12 cellular contexts compared by ENCODE assay signal in genomic region chr2:62303818-62304217, GRCh38.
A peak's percentile ranks its signal among the peaks of the same experiment; 100 is the strongest.
DNase-seq lines count a peak whose midpoint lies in the region; ATAC-seq lines count a peak whose summit lies in the region.
"Had no signal": no experiment of that assay in that cellular context is flagged by ENCODE, and none has a peak within 500 bp of the region (broad histone marks: within the 10 kb centered on the region; RNA-seq: fewer than 3 reads in every experiment).

No MANE protein-coding gene starts in this region.

- intact Hi-C loops in activated CD4-positive, alpha-beta T cell treated with anti-CD3 and anti-CD28 coated beads, Interleukin-2, amount 10 ng/mL, durations not matched to agents 24 days and 14 days (cut with micrococcal nuclease): loop anchor here (10.0 kb wide), 2 partner anchors 401 to 1289 kb away; partner anchors contain the start of genes EHBP1, PEX13 and PUS10
- intact Hi-C loops in activated T-helper 1 cell treated with anti-CD3 and anti-CD28 coated beads, Interleukin-12 subunit alpha, Interleukin-12 subunit beta, Interleukin-2, Interleukin-4 antibody, amounts not matched to agents 30 ng/mL and 10 ng/mL and 1 ng/mL, durations not matched to agents 14 hours and 24 hours and 36 hours (cut with micrococcal nuclease): loop anchor here (2.0 to 5.0 kb wide), 2 partner anchors 108 to 265 kb away; no protein-coding TSS in a partner anchor

- peaks cover 2% of the 10 kb centered on the region; the same call in 1 of the 2 replicates for H3K27me3 ChIP-seq in SJCRH30
- H3K27me3 ChIP-seq: testis had no signal

- peaks cover 1% of the 10 kb centered on the region for H3K27me3 Mint-ChIP-seq in activated CD4-positive, alpha-beta T cell treated with anti-CD3 and anti-CD28 coated beads, Interleukin-2, amount 10 ng/mL, durations not matched to agents 24 days and 14 days
- peaks cover 8% of the 10 kb centered on the region for H3K27me3 Mint-ChIP-seq in activated T-helper 1 cell treated with anti-CD3 and anti-CD28 coated beads, Interleukin-12 subunit alpha, Interleukin-12 subunit beta, Interleukin-2, Interleukin-4 antibody, amounts not matched to agents 30 ng/mL and 10 ng/mL and 1 ng/mL, durations not matched to agents 14 hours and 24 hours and 36 hours (ENCODE audit: insufficient read depth)
- H3K27me3 Mint-ChIP-seq: memory B cell had no signal

- H3K9me3 Mint-ChIP-seq in activated CD4-positive, alpha-beta T cell treated with anti-CD3 and anti-CD28 coated beads, Interleukin-2, amount 10 ng/mL, durations not matched to agents 24 days and 14 days: no peaks in the 10 kb centered on the region
- no peaks in the 10 kb centered on the region for H3K9me3 Mint-ChIP-seq in activated T-helper 1 cell treated with anti-CD3 and anti-CD28 coated beads, Interleukin-12 subunit alpha, Interleukin-12 subunit beta, Interleukin-2, Interleukin-4 antibody, amounts not matched to agents 30 ng/mL and 10 ng/mL and 1 ng/mL, durations not matched to agents 14 hours and 24 hours and 36 hours
- H3K9me3 Mint-ChIP-seq: memory B cell had no signal

- no peaks in the 10 kb centered on the region for H3K4me1 ChIP-seq in SJCRH30
- H3K4me1 ChIP-seq: testis had no signal

- peak overlapping the region; percentile 48 for H3K4me3 Mint-ChIP-seq in activated CD4-positive, alpha-beta T cell treated with anti-CD3 and anti-CD28 coated beads, Interleukin-2, amount 10 ng/mL, durations not matched to agents 24 days and 14 days
- peak overlapping the region; percentile 60 for H3K4me3 Mint-ChIP-seq in activated T-helper 1 cell treated with anti-CD3 and anti-CD28 coated beads, Interleukin-12 subunit alpha, Interleukin-12 subunit beta, Interleukin-2, Interleukin-4 antibody, amounts not matched to agents 30 ng/mL and 10 ng/mL and 1 ng/mL, durations not matched to agents 14 hours and 24 hours and 36 hours
- H3K4me3 Mint-ChIP-seq: memory B cell had no signal

- peak; percentile 60 for DNase-seq in activated CD4-positive, alpha-beta T cell treated with anti-CD3 and anti-CD28 coated beads, Interleukin-2, amount 10 ng/mL, durations not matched to agents 24 days and 14 days
- DNase-seq in activated CD4-positive, alpha-beta T cell treated with anti-CD3 and anti-CD28 coated beads for 48 hours: no peak
- DNase-seq in activated T-helper 1 cell treated with anti-CD3 and anti-CD28 coated beads, Interleukin-12 subunit alpha, Interleukin-12 subunit beta, Interleukin-2, Interleukin-4 antibody, amounts not matched to agents 30 ng/mL and 10 ng/mL and 1 ng/mL, durations not matched to agents 14 hours and 24 hours and 36 hours (ENCODE audit: low spot score): no peak
- peak; percentile 41 for DNase-seq in stimulated activated CD8-positive, alpha-beta memory T cell treated with anti-CD3 and anti-CD28 coated beads, Interleukin-4, amount 100 ng/mL, for 48 hours
- no peak for DNase-seq in SJCRH30
- DNase-seq: amygdala, NCI-H1436 treated with DMSO at 0.1 percent for 48 hours, testis had no signal

- H3K4me1 Mint-ChIP-seq in activated CD4-positive, alpha-beta T cell treated with anti-CD3 and anti-CD28 coated beads, Interleukin-2, amount 10 ng/mL, durations not matched to agents 24 days and 14 days: peaks cover 56% of the 10 kb centered on the region
- peaks cover 61% of the 10 kb centered on the region for H3K4me1 Mint-ChIP-seq in activated T-helper 1 cell treated with anti-CD3 and anti-CD28 coated beads, Interleukin-12 subunit alpha, Interleukin-12 subunit beta, Interleukin-2, Interleukin-4 antibody, amounts not matched to agents 30 ng/mL and 10 ng/mL and 1 ng/mL, durations not matched to agents 14 hours and 24 hours and 36 hours (ENCODE audit: low read depth)

- H3K4me3 ChIP-seq in SJCRH30: no peak overlapping the region
- H3K4me3 ChIP-seq: testis had no signal

- ATAC-seq in HG03378 (IDR thresholded peaks at IDR 0.05; ENCODE audit: unreplicated experiment) (peak; percentile 32), HG03442 (IDR thresholded peaks at IDR 0.05; ENCODE audit: unreplicated experiment) (no peak), GM18520 (IDR thresholded peaks at IDR 0.05; ENCODE audit: unreplicated experiment) (no peak)

- peak overlapping the region; percentile 94 for H3K27ac Mint-ChIP-seq in activated CD4-positive, alpha-beta T cell treated with anti-CD3 and anti-CD28 coated beads, Interleukin-2, amount 10 ng/mL, durations not matched to agents 24 days and 14 days
- H3K27ac Mint-ChIP-seq in activated T-helper 1 cell treated with anti-CD3 and anti-CD28 coated beads, Interleukin-12 subunit alpha, Interleukin-12 subunit beta, Interleukin-2, Interleukin-4 antibody, amounts not matched to agents 30 ng/mL and 10 ng/mL and 1 ng/mL, durations not matched to agents 14 hours and 24 hours and 36 hours: peak overlapping the region; percentile 96

- no peaks in the 10 kb centered on the region for H3K9me3 ChIP-seq in SJCRH30 (replicated peaks)
- H3K9me3 ChIP-seq: testis had no signal

- no peak overlapping the region for H3K27ac ChIP-seq in SJCRH30
- H3K27ac ChIP-seq: testis had no signal

- H3K36me3 ChIP-seq in SJCRH30: no peaks in the 10 kb centered on the region

- H3K36me3 Mint-ChIP-seq in activated CD4-positive, alpha-beta T cell treated with anti-CD3 and anti-CD28 coated beads, Interleukin-2, amount 10 ng/mL, durations not matched to agents 24 days and 14 days (ENCODE audit: low read depth): peaks cover 1% of the 10 kb centered on the region
- H3K36me3 Mint-ChIP-seq in activated T-helper 1 cell treated with anti-CD3 and anti-CD28 coated beads, Interleukin-12 subunit alpha, Interleukin-12 subunit beta, Interleukin-2, Interleukin-4 antibody, amounts not matched to agents 30 ng/mL and 10 ng/mL and 1 ng/mL, durations not matched to agents 14 hours and 24 hours and 36 hours (ENCODE audit: low read depth): peaks cover 2% of the 10 kb centered on the region
- H3K36me3 Mint-ChIP-seq: memory B cell had no signal

Comparison
In these comparisons a context has a peak if more than half of its experiments do, and no peak if none do; other contexts are left out.
1. DNase-seq: peak in activated CD4-positive, alpha-beta T cell treated with anti-CD3 and anti-CD28 coated beads, Interleukin-2, amount 10 ng/mL, durations not matched to agents 24 days and 14 days (single experiment) and stimulated activated CD8-positive, alpha-beta memory T cell treated with anti-CD3 and anti-CD28 coated beads, Interleukin-4, amount 100 ng/mL, for 48 hours (single experiment); none in activated CD4-positive, alpha-beta T cell treated with anti-CD3 and anti-CD28 coated beads for 48 hours (single experiment), activated T-helper 1 cell treated with anti-CD3 and anti-CD28 coated beads, Interleukin-12 subunit alpha, Interleukin-12 subunit beta, Interleukin-2, Interleukin-4 antibody, amounts not matched to agents 30 ng/mL and 10 ng/mL and 1 ng/mL, durations not matched to agents 14 hours and 24 hours and 36 hours (single experiment) and SJCRH30 (0 of 2).